ENCODE assay signal across 8 cellular contexts in genomic region chr1:145891143-145891542, GRCh38. TPM values are rescaled to one million over a fixed set of nuclear protein-coding genes. Genes with fewer than 3 reads are reported as not detected.
DNase-seq lines count a peak whose midpoint lies in the region; ATAC-seq and TF ChIP-seq lines count a peak whose summit lies in the region.

No MANE protein-coding gene starts in this region.

- H3K27me3 Mint-ChIP-seq in type B pancreatic cell = peaks cover 11% of the 10 kb centered on the region

- H3K27me3 ChIP-seq in SK-N-SH (ENCODE audit: insufficient read depth) = no peaks in the 10 kb centered on the region
- H3K27me3 ChIP-seq in mucosa of stomach (ENCODE audit: control insufficient read depth, insufficient read depth, low read length) = no peaks in the 10 kb centered on the region
- H3K27me3 ChIP-seq in aorta (ENCODE audit: control insufficient read depth in 1 of 2, insufficient read depth in 2 of 2, low read length in 1 of 2) = no peaks in the 10 kb centered on the region

- 8% methylated on average over 1 of the region's 1 CpG for WGBS in SK-N-SH (ENCODE audit: low lambda C conversion rate)
- WGBS in aorta, 2 donors = 11 to 23% methylated on average over 1 of the region's 1 CpG

- TF ChIP-seq CTCF in SK-N-SH (IDR thresholded peaks at IDR 0.05) (no peak), type B pancreatic cell (conservative IDR thresholded peaks at IDR 0.05) (no peak)

- H3K27ac ChIP-seq in SK-N-SH (ENCODE audit: low read depth in 2 of 2, low read length in 1 of 2) (peak overlapping the region; percentile 94 to 98), cingulate gyrus (ENCODE audit: low read depth, low read length) (peak overlapping the region; percentile 87), aorta (ENCODE audit: low read depth in 1 of 2, low read length in 2 of 2) (peak overlapping the region; percentile 84 to 94)

- POLR2A ChIA-PET in SK-N-SH (lab: Yijun Ruan, JAX) = interaction anchor here (0.7 to 1.3 kb wide), 2 partner anchors 18 to 32 kb away, joined by 4 to 5 read pairs; partner anchors contain the start of gene PIAS3

- no peaks in the 10 kb centered on the region for H3K36me3 Mint-ChIP-seq in type B pancreatic cell

- H3K27ac Mint-ChIP-seq in type B pancreatic cell = no peak overlapping the region

- H3K4me1 Mint-ChIP-seq in type B pancreatic cell (ENCODE audit: unreplicated experiment) = peaks cover 19% of the 10 kb centered on the region

- TF ChIP-seq RAD21 in SK-N-SH (IDR thresholded peaks at IDR 0.05; ENCODE audit: low read length) = no peak

- H2AFZ ChIP-seq in SK-N-SH (ENCODE audit: low read depth) = peak overlapping the region; percentile 86

- peaks cover 20% of the 10 kb centered on the region for H3F3A ChIP-seq in SK-N-SH (replicated peaks; ENCODE audit: insufficient read depth)

- H3K9me2 ChIP-seq in SK-N-SH = no peaks in the 10 kb centered on the region

- DNase-seq in SK-N-SH (no peak), aorta (no peak), left lobe of liver (ENCODE audit: low spot score) (no peak), type B pancreatic cell (ENCODE audit: extremely low spot score, unreplicated experiment) (no peak), germinal center (ENCODE audit: low spot score) (no peak)

- no peak for TF ChIP-seq EP300 in SK-N-SH (IDR thresholded peaks at IDR 0.05; ENCODE audit: borderline replicate concordance in 1 of 2, low read depth in 1 of 2, low read length in 1 of 2)

- H3K9me3 Mint-ChIP-seq in type B pancreatic cell = no peaks in the 10 kb centered on the region

- no peaks in the 10 kb centered on the region for H4K20me1 ChIP-seq in SK-N-SH (ENCODE audit: insufficient read depth)

- intact Hi-C loops in aorta (cut with DNase I) = loop anchor here (2.0 to 10.0 kb wide), 2 partner anchors 20 to 124 kb away; partner anchors contain the start of gene ITGA10 (in 1 of the 2)

- CTCF ChIA-PET in SK-N-SH (lab: Yijun Ruan, JAX) = interaction anchor here (0.6 to 11.0 kb wide), 37 partner anchors 10 to 155 kb away, joined by 3 to 281 read pairs (median 9); partner anchors contain the start of genes ANKRD34A, HJV, ITGA10 and NUDT17

- H3K4me2 ChIP-seq in SK-N-SH = peak overlapping the region; percentile 79

- H3K9me3 ChIP-seq in SK-N-SH (no peaks in the 10 kb centered on the region), mucosa of stomach (ENCODE audit: control insufficient read depth, low read length) (no peaks in the 10 kb centered on the region), aorta (ENCODE audit: control insufficient read depth, low read length) (no peaks in the 10 kb centered on the region)

- no peak; the same call in 2 of the 3 replicates for ATAC-seq in SK-N-SH treated with all-trans-retinoic acid at 6 μM for 48 hours
- ATAC-seq in aorta (ENCODE audit: low FRiP score) = no peak
- ATAC-seq in left lobe of liver = no peak

- H3K4me3 ChIP-seq in SK-N-SH (ENCODE audit: low read depth in 2 of 2, low read length in 1 of 2) (0 out of 4 replicates have a peak overlapping the region, but pooled peaks of 1 of the 2 experiments have one; percentile 31), mucosa of stomach (ENCODE audit: low read length) (no peak overlapping the region), aorta (ENCODE audit: low read length in 2 of 2) (no peak overlapping the region)

- no peak overlapping the region for H3K4me3 Mint-ChIP-seq in type B pancreatic cell

- H3K4me1 ChIP-seq in SK-N-SH (ENCODE audit: control insufficient read depth in 1 of 2, insufficient read depth in 2 of 2, low read depth in 1 of 2, low read length in 1 of 2) (peaks cover 21 to 28% of the 10 kb centered on the region in 2 experiments), mucosa of stomach (ENCODE audit: control insufficient read depth, insufficient read depth, low read length) (peaks cover 43% of the 10 kb centered on the region), aorta (ENCODE audit: control insufficient read depth in 1 of 2, insufficient read depth in 2 of 2, low read length in 2 of 2) (peaks cover 6% of the 10 kb centered on the region in 2 donors)

- no peaks in the 10 kb centered on the region for H3K79me2 ChIP-seq in SK-N-SH (ENCODE audit: insufficient read depth)

- peak overlapping the region; percentile 57 for H3K9ac ChIP-seq in SK-N-SH
- peak overlapping the region; percentile 66 for H3K9ac ChIP-seq in mucosa of stomach (ENCODE audit: low read length)

- H3K36me3 ChIP-seq in SK-N-SH (replicated peaks in 1 of 2; ENCODE audit: control insufficient read depth in 1 of 2, insufficient read depth in 2 of 2, low read length in 1 of 2) (no peaks in the 10 kb centered on the region), mucosa of stomach (ENCODE audit: control insufficient read depth, insufficient read depth, low read length) (no peaks in the 10 kb centered on the region), aorta (ENCODE audit: control insufficient read depth in 1 of 2, insufficient read depth in 2 of 2, low read length in 1 of 2) (peaks cover 2% of the 10 kb centered on the region in 2 donors)

TF ChIP-seq in SK-N-SH, 30 proteins besides CTCF, POLR2A, EP300 and RAD21:
- TF ChIP-seq YY1 (IDR thresholded peaks at IDR 0.05; ENCODE audit: low read depth) (no peak), MEF2A (IDR thresholded peaks at IDR 0.05; ENCODE audit: borderline replicate concordance, low read depth) (no peak), CHD2 (IDR thresholded peaks at IDR 0.05; ENCODE audit: low read length, partially characterized antibody) (no peak), SIN3A (IDR thresholded peaks at IDR 0.05; ENCODE audit: borderline replicate concordance, low read depth, low read length) (no peak), NFIC (IDR thresholded peaks at IDR 0.05; ENCODE audit: borderline replicate concordance) (peak; percentile 40), RCOR1 (IDR thresholded peaks at IDR 0.05; ENCODE audit: low read length) (no peak), PBX3 (IDR thresholded peaks at IDR 0.05) (peak; percentile 32; the same call in 1 of the 2 replicates)

TF ChIP-seq in SK-N-SH treated with all-trans-retinoic acid at 6 μM for 48 hours, 23 proteins besides CTCF, POLR2A, EP300 and RAD21 (continues in another document):
- no peak for TF ChIP-seq ZNF565 (CRISPR knock-in tag; conservative IDR thresholded peaks at IDR 0.05; ENCODE audit: low read depth)
- TF ChIP-seq POU6F1 (CRISPR knock-in tag; IDR thresholded peaks at IDR 0.05; ENCODE audit: borderline replicate concordance, low read depth) = no peak
- TF ChIP-seq ZNF8 (CRISPR knock-in tag; IDR thresholded peaks at IDR 0.05) = no peak
- TF ChIP-seq ZNF70 (CRISPR knock-in tag; IDR thresholded peaks at IDR 0.05) = no peak
- TF ChIP-seq TOX (CRISPR knock-in tag; IDR thresholded peaks at IDR 0.05; ENCODE audit: borderline replicate concordance) = no peak
- TF ChIP-seq GLIS3 (CRISPR knock-in tag; IDR thresholded peaks at IDR 0.05) = no peak

RNA-seq across cellular contexts. Expression of gene ANKRD35, which starts 5.5 kb away (rescaled TPM):
- polyA plus RNA-seq in SK-N-SH (2012; rRNA removed) (0.05 and 0.08 TPM in 2 replicates), aorta (10 to 100 TPM in 1 of 2 donors, 1 to 10 TPM in 1; 8.4 to 23.6 TPM)
- polyA plus RNA-seq in SK-N-SH (2012; cell fraction: cytosol; rRNA removed) = 0.05 and 0.07 TPM in 2 replicates
- polyA plus RNA-seq in SK-N-SH (2012; cell fraction: nucleus; rRNA removed) = 0.10 and 0.11 TPM in 2 replicates
- total RNA-seq in aorta (1 to 10 TPM; 3.8 to 7.2 TPM), left lobe of liver (2.4 TPM), type B pancreatic cell (ENCODE audit: low replicate concordance) (0.12 and 0.56 TPM in 2 replicates)

RNA-seq across cellular contexts. Expression of gene ITGA10, which starts 18.7 kb away (rescaled TPM):
- polyA plus RNA-seq in SK-N-SH (2012; rRNA removed) (2.1 and 2.6 TPM in 2 replicates), aorta (100 to 1,000 TPM in 1 of 2 donors, 1 to 10 TPM in 1; 7.6 to 296 TPM)
- 0.70 and 1.0 TPM in 2 replicates for polyA plus RNA-seq in SK-N-SH (2012; cell fraction: cytosol; rRNA removed)
- polyA plus RNA-seq in SK-N-SH (2012; cell fraction: nucleus; rRNA removed) = 12.8 and 13.2 TPM in 2 replicates
- total RNA-seq in aorta (100 to 1,000 TPM in 1 of 2 donors, 10 to 100 TPM in 1; 74.6 to 123 TPM), left lobe of liver (1.5 TPM), type B pancreatic cell (ENCODE audit: low replicate concordance) (0.81 and 2.7 TPM in 2 replicates)

RNA-seq across cellular contexts. Expression of gene PEX11B, which starts 27.4 kb away (rescaled TPM):
- 26.1 and 34.5 TPM in 2 replicates for polyA plus RNA-seq in SK-N-SH (2012; rRNA removed)
- polyA plus RNA-seq in SK-N-SH (2012; cell fraction: cytosol; rRNA removed) = 31.8 and 32.7 TPM in 2 replicates
- 17.8 and 27.8 TPM in 2 replicates for polyA plus RNA-seq in SK-N-SH (2012; cell fraction: nucleus; rRNA removed)
- total RNA-seq in aorta = 10 to 100 TPM; 14.9 to 20.6 TPM
- polyA plus RNA-seq in aorta = 10 to 100 TPM; 10.0 to 18.2 TPM
- total RNA-seq in left lobe of liver = 16.1 TPM
- total RNA-seq in type B pancreatic cell (ENCODE audit: low replicate concordance) = 31.2 and 32.2 TPM in 2 replicates

RNA-seq across cellular contexts. Expression of gene PIAS3, which starts 32.3 kb away (rescaled TPM):
- polyA plus RNA-seq in SK-N-SH (2012; rRNA removed) (35.5 and 39.1 TPM in 2 replicates), aorta (10 to 100 TPM; 12.3 to 81.7 TPM)
- polyA plus RNA-seq in SK-N-SH (2012; cell fraction: cytosol; rRNA removed) = 16.1 and 18.8 TPM in 2 replicates
- polyA plus RNA-seq in SK-N-SH (2012; cell fraction: nucleus; rRNA removed) = 157 and 192 TPM in 2 replicates
- total RNA-seq in aorta (10 to 100 TPM; 44.5 to 60.6 TPM), left lobe of liver (6.2 TPM), type B pancreatic cell (ENCODE audit: low replicate concordance) (18.4 and 40.0 TPM in 2 replicates)

RNA-seq across cellular contexts. Expression of gene RBM8A, which starts 36.1 kb away (rescaled TPM):
- polyA plus RNA-seq in SK-N-SH (2012; rRNA removed) = 236 TPM in 2 replicates
- 306 and 395 TPM in 2 replicates for polyA plus RNA-seq in SK-N-SH (2012; cell fraction: cytosol; rRNA removed)
- polyA plus RNA-seq in SK-N-SH (2012; cell fraction: nucleus; rRNA removed) = 80.7 and 82.7 TPM in 2 replicates
- 10 to 100 TPM; 81.2 to 84.5 TPM for total RNA-seq in aorta
- polyA plus RNA-seq in aorta = 10 to 100 TPM; 42.6 to 74.1 TPM
- 45.0 TPM for total RNA-seq in left lobe of liver
- total RNA-seq in type B pancreatic cell (ENCODE audit: low replicate concordance) = 118 and 160 TPM in 2 replicates

Comparison
In these comparisons a context has a peak if more than half of its experiments do, and no peak if none do; other contexts are left out.
1. RNA of gene ITGA10, which starts 18.7 kb away (total RNA-seq): 74.6 to 123 TPM in aorta; 0.81 to 2.7 TPM in type B pancreatic cell and 1.5 TPM in left lobe of liver (single experiment); every median in the first group is over 10 times any median in the second.
2. Peak in every context shown above with its lines, with median percentiles within 50 percentile points of each other: H3K27ac ChIP-seq.